ENCODE assay signal across 1 cellular context in the genomic region with DNA sequence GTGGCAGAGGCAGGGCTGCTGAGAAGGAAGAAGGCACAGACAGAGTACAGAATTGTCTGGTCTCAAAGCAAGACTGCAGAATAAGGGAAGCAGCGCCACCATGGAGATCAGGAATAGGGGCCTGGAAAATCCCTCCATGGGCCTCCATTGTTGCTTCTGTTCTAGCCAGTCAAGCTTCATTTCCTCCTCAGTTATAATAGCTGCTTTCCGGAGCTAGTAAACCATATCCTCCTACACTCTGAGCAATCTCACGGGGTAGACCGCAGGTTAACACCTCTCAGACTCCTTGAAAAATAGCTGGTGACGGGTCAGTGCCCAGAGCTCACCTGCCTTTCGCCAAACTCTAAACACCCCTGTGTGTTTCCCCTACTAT.
TF ChIP-seq lines count a peak whose summit lies in the region.

No MANE protein-coding gene starts in this region.

TF ChIP-seq in H1, 55 proteins besides CTCF, POLR2A, EP300 and RAD21 (continued from another document):
- TF ChIP-seq CHD7 (IDR thresholded peaks at IDR 0.05; ENCODE audit: insufficient replicate concordance, low read length), result no peak
- TF ChIP-seq MAX (IDR thresholded peaks at IDR 0.05), result no peak
- TF ChIP-seq SAP30 (IDR thresholded peaks at IDR 0.05; ENCODE audit: insufficient read depth, insufficient replicate concordance, low read length), result no peak
- TF ChIP-seq HDAC6 (IDR thresholded peaks at IDR 0.05; ENCODE audit: low read depth, low read length), result no peak
- TF ChIP-seq SUZ12 (IDR thresholded peaks at IDR 0.05; ENCODE audit: low read length), result no peak
